In genomic region chr2:10274376-10274775, GRCh38 we compare ENCODE assay signal across 23 cellular contexts. TPM values are rescaled to one million over a fixed set of nuclear protein-coding genes. Genes with fewer than 3 reads are reported as not detected.
DNase-seq lines count a peak whose midpoint lies in the region; ATAC-seq, FAIRE-seq and TF ChIP-seq lines count a peak whose summit lies in the region.
"Had no signal": no experiment of that assay in that cellular context is flagged by ENCODE, and none has a peak within 500 bp of the region (broad histone marks: within the 10 kb centered on the region; RNA-seq: fewer than 3 reads in every experiment).

No MANE protein-coding gene starts in this region.

- intact Hi-C loops in HepG2 (cut with micrococcal nuclease; ENCODE audit: unreplicated experiment), result loop anchor here (10.0 kb wide), 1 partner anchor 150 kb away; the partner anchor contains the start of gene RRM2
- intact Hi-C loops in right lobe of liver (cut with DNase I), result loop anchor here in 1 of 2 donors (10.0 kb wide), 1 partner anchor 150 kb away; the partner anchor contains the start of gene RRM2
- intact Hi-C loops in left lung (cut with DNase I), result no loop called here
- intact Hi-C loops in spleen (cut with DNase I; ENCODE audit: low total_unique reads), result loop anchor here (10.0 kb wide), 1 partner anchor 130 kb away; no protein-coding TSS in a partner anchor

- ATAC-seq in HepG2 (no peak), right lobe of liver (no peak), left lung (no peak)
- ATAC-seq: CD8-positive, alpha-beta T cell; HCT116 had no signal

- 63% methylated on average over 14 of the region's 14 CpGs for whole genome bisulfite sequencing in HepG2 (ENCODE audit: low lambda C conversion rate)
- 92% methylated on average over 9 of the region's 14 CpGs for WGBS in right lobe of liver (ENCODE audit: insufficient coverage, low coverage, low lambda C conversion rate, missing lambda C conversion rate)
- WGBS in spleen, 5 donors, result 90 to 95% (median 93%) methylated on average over 14 of the region's 14 CpGs
- WGBS in hepatocyte (ENCODE audit: low lambda C conversion rate, missing lambda C conversion rate), result 95% methylated on average over 14 of the region's 14 CpGs

- no peak for FAIRE-seq in HepG2 (lab: Jason Lieb, UNC)
- no peak for FAIRE-seq in GM12892 (lab: Jason Lieb, UNC)
- FAIRE-seq: A204.1, D721Med, G401.6, GM12891, GM19239, H54, HTR-8/SVneo had no signal

- TF ChIP-seq EP300 in HepG2 (IDR thresholded peaks at IDR 0.05; ENCODE audit: low read depth in 2 of 2, low read length in 2 of 2) (no peak), HepG2 (CRISPR knock-in tag; IDR thresholded peaks at IDR 0.05; ENCODE audit: borderline replicate concordance) (no peak)

- H3K27ac Mint-ChIP-seq in glutamatergic neuron (ENCODE audit: unreplicated experiment), result no peak overlapping the region
- H3K27ac Mint-ChIP-seq: B cell; CD8-positive, alpha-beta T cell had no signal

- peaks cover 2% of the 10 kb centered on the region for H3K4me1 Mint-ChIP-seq in glutamatergic neuron (ENCODE audit: low read depth, unreplicated experiment)

- H3K4me2 ChIP-seq in HepG2 (ENCODE audit: low read depth, low read length) (no peak overlapping the region), hepatocyte (no peak overlapping the region)

- in situ Hi-C loops in HepG2 (cut with HindIII; ENCODE audit: extremely low pct_ligation_motif_present, low pct_unique_long_range_greater_than_20kb), result loop anchor here (5.0 kb wide), 1 partner anchor 133 kb away; no protein-coding TSS in a partner anchor

- POLR2A ChIA-PET in HepG2 (lab: Yijun Ruan, JAX), result interaction anchor here (1.3 kb wide), 1 partner anchor 134 kb away, joined by 3 read pairs; no protein-coding TSS in a partner anchor

- H3K9me3 ChIP-seq in HepG2 (ENCODE audit: low read length) (no peaks in the 10 kb centered on the region), right lobe of liver (no peaks in the 10 kb centered on the region), left lung (no peaks in the 10 kb centered on the region), spleen (no peaks in the 10 kb centered on the region), hepatocyte (ENCODE audit: low read depth) (no peaks in the 10 kb centered on the region)

- no peak overlapping the region for H3K9ac ChIP-seq in HepG2 (ENCODE audit: insufficient read depth, low read depth, low read length)
- H3K9ac ChIP-seq: GM23248 had no signal

- H3K27ac ChIP-seq in HepG2 (ENCODE audit: extremely low read length, insufficient read depth, low read length) (no peak overlapping the region), right lobe of liver (no peak overlapping the region), left lung (no peak overlapping the region), spleen (no peak overlapping the region), hepatocyte (no peak overlapping the region)
- H3K27ac ChIP-seq: GM23248 had no signal

- no peak for TF ChIP-seq CTCF in HepG2 (CRISPR knock-in tag; IDR thresholded peaks at IDR 0.05)
- no peak for TF ChIP-seq CTCF in right lobe of liver (IDR thresholded peaks at IDR 0.05)
- TF ChIP-seq CTCF in left lung (IDR thresholded peaks at IDR 0.05), result no peak
- no peak for TF ChIP-seq CTCF in spleen (IDR thresholded peaks at IDR 0.05 in 8 of 11, conservative IDR thresholded peaks at IDR 0.05 in 3 of 11)
- no peak for TF ChIP-seq CTCF in hepatocyte (IDR thresholded peaks at IDR 0.05; ENCODE audit: poor library complexity)
- no peak for TF ChIP-seq CTCF in glutamatergic neuron (IDR thresholded peaks at IDR 0.05; ENCODE audit: partially characterized antibody, unreplicated experiment)

- CTCF ChIA-PET in HepG2 (lab: Yijun Ruan, JAX; ENCODE audit: low intra/inter-chr PET ratio, low total read pairs), result no interaction called here

- BruUV-seq in HepG2 (replicated peaks; lab: Mats Ljungman, UMichigan), result no TSS peak

- H3K79me2 ChIP-seq in HepG2 (ENCODE audit: insufficient read depth, low read length) (no peaks in the 10 kb centered on the region), hepatocyte (no peaks in the 10 kb centered on the region)

- H2AFZ ChIP-seq in HepG2 (ENCODE audit: low read length) (no peak overlapping the region), hepatocyte (no peak overlapping the region)
- H2AFZ ChIP-seq: GM23248 had no signal

- H3K4me1 ChIP-seq in HepG2 (ENCODE audit: insufficient read depth, low read length) (peaks cover 65% of the 10 kb centered on the region), right lobe of liver (peaks cover 0 to 12% (median 5%) of the 10 kb centered on the region in 4 donors), left lung (peaks cover 0 to 33% of the 10 kb centered on the region in 2 donors), spleen (peaks cover 0 to 47% (median 23%) of the 10 kb centered on the region in 6 donors), hepatocyte (ENCODE audit: insufficient read depth) (peaks cover 7% of the 10 kb centered on the region)

- H4K20me1 ChIP-seq in HepG2 (ENCODE audit: insufficient read depth, low read length) (no peaks in the 10 kb centered on the region), hepatocyte (ENCODE audit: insufficient read depth, poor library complexity, severe bottlenecking) (no peaks in the 10 kb centered on the region)

- H3K27me3 ChIP-seq in HepG2 (ENCODE audit: control insufficient read depth in 1 of 2, insufficient read depth in 2 of 2, low read length in 2 of 2) (peaks cover 7 to 24% of the 10 kb centered on the region in 2 experiments; a peak in 4 of 5 replicates), right lobe of liver (no peaks in the 10 kb centered on the region), left lung (no peaks in the 10 kb centered on the region), spleen (replicated peaks in 1 of 7) (peaks cover 0 to 13% (median 0%) of the 10 kb centered on the region in 7 donors), hepatocyte (no peaks in the 10 kb centered on the region)

- peaks cover 17% of the 10 kb centered on the region for H3K27me3 Mint-ChIP-seq in glutamatergic neuron (ENCODE audit: unreplicated experiment)

- no peak for TF ChIP-seq RAD21 in HepG2 (CRISPR knock-in tag; IDR thresholded peaks at IDR 0.05)

- H3K9me3 Mint-ChIP-seq in glutamatergic neuron (ENCODE audit: unreplicated experiment), result no peaks in the 10 kb centered on the region
- H3K9me3 Mint-ChIP-seq: CD8-positive, alpha-beta T cell had no signal

- no peak overlapping the region for H3K4me3 Mint-ChIP-seq in glutamatergic neuron (ENCODE audit: unreplicated experiment)
- H3K4me3 Mint-ChIP-seq: B cell; CD8-positive, alpha-beta T cell had no signal

- H3K4me3 ChIP-seq in HepG2 (replicated peaks in 1 of 3; ENCODE audit: insufficient read depth in 1 of 3, low read depth in 2 of 3, low read length in 3 of 3), result no peak overlapping the region
- H3K4me3 ChIP-seq in right lobe of liver, result no peak overlapping the region
- no peak overlapping the region for H3K4me3 ChIP-seq in left lung
- H3K4me3 ChIP-seq in spleen, result no peak overlapping the region
- H3K4me3 ChIP-seq in hepatocyte, result no peak overlapping the region
- H3K4me3 ChIP-seq: GM23248 had no signal

- no peaks in the 10 kb centered on the region for H3K9me2 ChIP-seq in hepatocyte (replicated peaks; ENCODE audit: insufficient read depth)

- no peak for TF ChIP-seq POLR2A in HepG2 (IDR thresholded peaks at IDR 0.05; ENCODE audit: insufficient read depth in 1 of 2, low read depth in 2 of 2, low read length in 2 of 2)
- TF ChIP-seq POLR2A in right lobe of liver (IDR thresholded peaks at IDR 0.05), result no peak
- TF ChIP-seq POLR2A in spleen (IDR thresholded peaks at IDR 0.05), result no peak
- TF ChIP-seq POLR2A in GM12892 (IDR thresholded peaks at IDR 0.05; ENCODE audit: low read depth, low read length), result no peak

- H3K36me3 Mint-ChIP-seq in glutamatergic neuron (ENCODE audit: unreplicated experiment), result no peaks in the 10 kb centered on the region
- H3K36me3 Mint-ChIP-seq: CD8-positive, alpha-beta T cell had no signal

- H3K36me3 ChIP-seq in HepG2 (replicated peaks in 1 of 2; ENCODE audit: control insufficient read depth in 1 of 2, insufficient read depth in 2 of 2, low read length in 2 of 2), result no peaks in the 10 kb centered on the region
- no peaks in the 10 kb centered on the region for H3K36me3 ChIP-seq in right lobe of liver
- H3K36me3 ChIP-seq in left lung, result no peaks in the 10 kb centered on the region
- H3K36me3 ChIP-seq in spleen, result no peaks in the 10 kb centered on the region
- no peaks in the 10 kb centered on the region for H3K36me3 ChIP-seq in hepatocyte (replicated peaks; ENCODE audit: insufficient read depth, low read depth)

- DNase-seq in HepG2 (ENCODE audit: low spot score) (no peak), right lobe of liver (no peak), left lung (peak; percentile 12 to 57), spleen (peak; percentile 51), hepatocyte (ENCODE audit: low spot score) (no peak), glutamatergic neuron (no peak), GM12892 (ENCODE audit: insufficient read length) (no peak)
- DNase-seq: C1 segment of cervical spinal cord, COR-L47, DMS153, DMS79 treated with DMSO at 0.1 percent for 48 hours, EL, GM23248 had no signal

RNA-seq across cellular contexts. Expression of gene HPCAL1, which starts 28.3 kb away (rescaled TPM):
- total RNA-seq in HepG2 (2016; rRNA removed; fragmentation: Illumina TruSeq; extraction: Trizol) (23.3 and 29.9 TPM in 2 replicates), right lobe of liver (10 to 100 TPM; 23.1 to 68.8 (median 29.1) TPM), left lung (100 to 1,000 TPM; 107 to 108 TPM), spleen (10 to 100 TPM; 42.3 to 80.6 (median 57.5) TPM), hepatocyte (13.8 and 22.5 TPM in 2 replicates), glutamatergic neuron (ENCODE audit: unreplicated experiment) (13.1 TPM)
- 43.0 and 51.2 TPM in 2 replicates for total RNA-seq in HepG2 (2016; cell fraction: cytosol; rRNA removed; fragmentation: Illumina TruSeq; extraction: Trizol; ENCODE audit: low read depth)
- 21.4 and 28.1 TPM in 2 replicates for total RNA-seq in HepG2 (2016; cell fraction: insoluble cytoplasmic fraction; rRNA removed; fragmentation: Illumina TruSeq; extraction: Trizol)
- 50.7 and 67.7 TPM in 2 replicates for total RNA-seq in HepG2 (2016; cell fraction: membrane; rRNA removed; fragmentation: Illumina TruSeq; extraction: Trizol)
- total RNA-seq in HepG2 (2016; cell fraction: nucleus; rRNA removed; fragmentation: Illumina TruSeq; extraction: Trizol), result 12.9 and 16.1 TPM in 2 replicates
- polyA plus RNA-seq in HepG2 (2011; rRNA removed) (29.5 and 38.6 TPM in 2 replicates), spleen (10 to 100 TPM; 41.9 to 58.5 (median 57.9) TPM), hepatocyte (37.4 and 39.1 TPM in 2 replicates)
- 29.8 and 35.9 TPM in 2 replicates for polyA plus RNA-seq in HepG2 (2011; cell fraction: cytosol; rRNA removed)
- polyA plus RNA-seq in HepG2 (2011; cell fraction: nucleus; rRNA removed), result 54.3 and 60.0 TPM in 2 replicates
- 46.0 and 46.8 TPM in 2 replicates for polyA plus RNA-seq in HepG2 (2012)
- polyA plus RNA-seq in HepG2 (2016; cell fraction: cytosol; fragmentation: Illumina TruSeq; extraction: Trizol; ENCODE audit: low read depth), result 37.1 and 47.1 TPM in 2 replicates
- polyA plus RNA-seq in HepG2 (2016; cell fraction: insoluble cytoplasmic fraction; fragmentation: Illumina TruSeq; extraction: Trizol; ENCODE audit: low read depth), result 24.6 and 35.5 TPM in 2 replicates
- polyA plus RNA-seq in HepG2 (2016; cell fraction: membrane; fragmentation: Illumina TruSeq; extraction: Trizol; ENCODE audit: low read depth), result 54.6 and 65.1 TPM in 2 replicates
- polyA plus RNA-seq in HepG2 (2016; cell fraction: nucleus; fragmentation: Illumina TruSeq; extraction: Trizol; ENCODE audit: insufficient read depth, low read depth), result 30.3 and 35.7 TPM in 2 replicates
- polyA minus RNA-seq in HepG2 (2011; rRNA and poly(A)+ RNA removed; ENCODE audit: low replicate concordance), result 26.5 and 27.7 TPM in 2 replicates
- 19.4 and 20.4 TPM in 2 replicates for polyA minus RNA-seq in HepG2 (2011; cell fraction: cytosol; rRNA and poly(A)+ RNA removed)
- 12.6 and 15.5 TPM in 2 replicates for polyA minus RNA-seq in HepG2 (2011; cell fraction: nucleus; rRNA and poly(A)+ RNA removed)
- 4.1 TPM for polyA plus RNA-seq in GM12892 (2012; ENCODE audit: missing spikeins)

Comparison
In these comparisons a context has a peak if more than half of its experiments do, and no peak if none do; other contexts are left out.
1. DNase-seq: peak in left lung (2 of 2) and spleen (single experiment); none in HepG2 (single experiment), right lobe of liver (0 of 3), hepatocyte (single experiment), glutamatergic neuron (single experiment) and GM12892 (single experiment).
2. intact Hi-C loops: an anchor here in HepG2 (10.0 kb wide) and spleen (10.0 kb wide); none called in left lung.